1 cellular context compared by ENCODE assay signal in the genomic region with DNA sequence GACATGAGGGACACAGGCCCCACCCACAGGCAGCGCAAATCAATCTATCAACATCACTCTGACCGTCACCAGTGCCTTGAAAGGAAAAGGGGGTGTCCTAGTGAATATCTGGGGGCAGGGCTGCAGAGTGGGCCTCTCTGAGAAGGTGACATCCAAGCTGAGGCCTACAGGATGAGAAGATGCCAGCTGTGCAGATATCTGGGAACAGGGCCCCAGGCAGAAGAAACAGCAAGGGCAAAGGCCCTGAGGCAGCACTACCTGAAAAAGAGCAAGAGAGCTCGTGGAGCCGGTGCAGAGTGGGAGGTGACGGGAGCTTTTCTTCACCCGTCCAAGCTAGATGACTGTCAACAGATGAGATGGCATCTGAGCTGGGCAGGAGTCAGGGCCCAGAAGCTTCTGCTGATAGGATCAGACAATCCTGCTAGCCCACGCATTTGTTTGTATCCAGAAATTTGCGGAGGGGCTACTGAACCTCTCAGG.
TF ChIP-seq lines count a peak whose summit lies in the region.

No MANE protein-coding gene starts in this region.

TF ChIP-seq in K562, 482 proteins besides CTCF, POLR2A, EP300 and RAD21:
- TF ChIP-seq RBM25 (IDR thresholded peaks at IDR 0.05; ENCODE audit: low read depth, low read length, severe bottlenecking) (peak; percentile 73), ZBTB11 (CRISPR knock-in tag; IDR thresholded peaks at IDR 0.05) (no peak), PKNOX1 (IDR thresholded peaks at IDR 0.05) (peak; percentile 40; the same call in 1 of the 2 replicates), MEIS2 (IDR thresholded peaks at IDR 0.05; ENCODE audit: partially characterized antibody) (peak; percentile 69), DPF2 (IDR thresholded peaks at IDR 0.05) (no peak)
- TF ChIP-seq, protein P1, sequence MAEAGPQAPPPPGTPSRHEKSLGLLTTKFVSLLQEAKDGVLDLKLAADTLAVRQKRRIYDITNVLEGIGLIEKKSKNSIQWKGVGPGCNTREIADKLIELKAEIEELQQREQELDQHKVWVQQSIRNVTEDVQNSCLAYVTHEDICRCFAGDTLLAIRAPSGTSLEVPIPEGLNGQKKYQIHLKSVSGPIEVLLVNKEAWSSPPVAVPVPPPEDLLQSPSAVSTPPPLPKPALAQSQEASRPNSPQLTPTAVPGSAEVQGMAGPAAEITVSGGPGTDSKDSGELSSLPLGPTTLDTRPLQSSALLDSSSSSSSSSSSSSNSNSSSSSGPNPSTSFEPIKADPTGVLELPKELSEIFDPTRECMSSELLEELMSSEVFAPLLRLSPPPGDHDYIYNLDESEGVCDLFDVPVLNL (CRISPR knock-in tag; IDR thresholded peaks at IDR 0.05; ENCODE audit: low read depth) = no peak
- TF ChIP-seq, protein P2, sequence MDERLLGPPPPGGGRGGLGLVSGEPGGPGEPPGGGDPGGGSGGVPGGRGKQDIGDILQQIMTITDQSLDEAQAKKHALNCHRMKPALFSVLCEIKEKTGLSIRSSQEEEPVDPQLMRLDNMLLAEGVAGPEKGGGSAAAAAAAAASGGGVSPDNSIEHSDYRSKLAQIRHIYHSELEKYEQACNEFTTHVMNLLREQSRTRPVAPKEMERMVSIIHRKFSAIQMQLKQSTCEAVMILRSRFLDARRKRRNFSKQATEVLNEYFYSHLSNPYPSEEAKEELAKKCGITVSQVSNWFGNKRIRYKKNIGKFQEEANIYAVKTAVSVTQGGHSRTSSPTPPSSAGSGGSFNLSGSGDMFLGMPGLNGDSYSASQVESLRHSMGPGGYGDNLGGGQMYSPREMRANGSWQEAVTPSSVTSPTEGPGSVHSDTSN (CRISPR knock-in tag; IDR thresholded peaks at IDR 0.05; ENCODE audit: low read depth) = no peak
- TF ChIP-seq, protein P2 (tag; conservative IDR thresholded peaks at IDR 0.05; ENCODE audit: low read depth) = peak; percentile 51
TF ChIP-seq in K562: peak in this region for 4.
